8 cellular contexts compared by ENCODE assay signal in the genomic region with DNA sequence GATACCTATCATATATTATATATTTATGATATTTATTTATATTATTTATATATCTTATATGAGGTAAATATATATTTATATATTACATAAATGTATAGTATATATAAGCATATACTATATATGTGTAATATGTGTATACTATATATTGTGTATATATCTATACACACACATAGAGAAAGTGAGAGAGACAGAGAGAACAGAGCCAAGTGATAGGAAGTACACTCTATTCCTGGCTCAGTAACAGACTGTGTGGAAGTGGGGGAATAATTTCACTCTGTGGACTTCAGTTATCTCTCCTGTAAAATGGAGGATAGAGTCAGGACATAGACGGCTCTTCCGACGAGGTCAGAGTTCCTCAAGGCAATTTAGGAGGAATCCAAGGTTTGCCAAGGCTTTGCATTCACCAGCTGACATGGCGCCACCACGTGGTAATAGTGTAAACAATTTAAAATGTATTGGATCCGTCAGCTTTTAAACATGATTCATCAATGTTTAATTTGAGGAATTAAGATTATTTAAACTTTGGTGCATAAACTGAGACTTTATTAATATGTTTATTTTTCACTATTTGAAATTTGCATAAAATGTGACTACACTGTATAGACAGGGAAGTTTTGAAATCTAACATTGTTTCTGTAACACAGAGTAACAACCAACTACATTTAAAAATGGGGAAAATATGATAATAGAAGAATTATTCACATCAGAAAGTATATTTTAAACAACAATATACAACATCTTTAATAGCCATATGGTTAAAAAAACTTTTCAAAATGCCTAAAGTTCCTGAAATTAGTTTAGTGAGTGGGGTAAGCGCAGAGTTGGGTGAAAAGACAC.
DNase-seq lines count a peak whose midpoint lies in the region; ATAC-seq and TF ChIP-seq lines count a peak whose summit lies in the region.

No MANE protein-coding gene starts in this region.

- peaks cover under 1% of the 10 kb centered on the region for H3K27me3 ChIP-seq in CD4-positive, alpha-beta T cell (ENCODE audit: control insufficient read depth, insufficient read depth, low read length)
- H3K27me3 ChIP-seq in PC-3 (ENCODE audit: low read length) (no peaks in the 10 kb centered on the region), hepatocyte (no peaks in the 10 kb centered on the region)

- H3K36me3 ChIP-seq in PC-3 (ENCODE audit: low read depth, low read length) (no peaks in the 10 kb centered on the region), hepatocyte (replicated peaks; ENCODE audit: insufficient read depth, low read depth) (no peaks in the 10 kb centered on the region)

- peaks cover 4% of the 10 kb centered on the region for H3K4me1 Mint-ChIP-seq in CD4-positive, alpha-beta T cell (ENCODE audit: low read depth)

- intact Hi-C loops in CD4-positive, alpha-beta T cell (cut with DNase I, micrococcal nuclease) = loop anchor here (1.0 to 2.0 kb wide), 4 partner anchors 84 to 437 kb away; no protein-coding TSS in a partner anchor
- intact Hi-C loops in PC-3 (cut with micrococcal nuclease) = loop anchor here (1.0 to 5.0 kb wide), 4 partner anchors 43 to 444 kb away; no protein-coding TSS in a partner anchor

- no TSS peak for BruUV-seq in PC-3 (replicated peaks; lab: Mats Ljungman, UMichigan)

- H3K27ac Mint-ChIP-seq in CD4-positive, alpha-beta T cell = no peak overlapping the region

- H3K79me2 ChIP-seq in PC-3 (ENCODE audit: low read length) = no peaks in the 10 kb centered on the region
- H3K79me2 ChIP-seq in hepatocyte = no peaks in the 10 kb centered on the region

- CTCF ChIA-PET in CD4-positive, alpha-beta T cell (lab: Charles Lee) = interaction anchor here (0.7 to 1.1 kb wide), 3 partner anchors 13 to 338 kb away, joined by 3 to 4 read pairs (median 4); no protein-coding TSS in a partner anchor
- CTCF ChIA-PET in PC-3 (lab: Charles Lee) = no interaction called here

- no peak overlapping the region for H3K4me3 Mint-ChIP-seq in CD4-positive, alpha-beta T cell

- peak; percentile 88 for TF ChIP-seq CTCF in CD4-positive, alpha-beta T cell (IDR thresholded peaks at IDR 0.05)
- TF ChIP-seq CTCF in PC-3 (conservative IDR thresholded peaks at IDR 0.05; ENCODE audit: low read depth, low read length) = peak; percentile 71
- TF ChIP-seq CTCF in hepatocyte (IDR thresholded peaks at IDR 0.05; ENCODE audit: poor library complexity) = peak; percentile 66

- no peak overlapping the region; the same call in 1 of the 2 replicates for H3K4me3 ChIP-seq in PC-3 (ENCODE audit: low read length)
- no peak overlapping the region for H3K4me3 ChIP-seq in hepatocyte

- H3K9me3 ChIP-seq in CD4-positive, alpha-beta T cell (ENCODE audit: control insufficient read depth, low read length) = no peaks in the 10 kb centered on the region
- H3K9me3 ChIP-seq in PC-3 (ENCODE audit: low read length) (no peaks in the 10 kb centered on the region), hepatocyte (ENCODE audit: low read depth) (no peaks in the 10 kb centered on the region)

- H3K9me3 Mint-ChIP-seq in CD4-positive, alpha-beta T cell = no peaks in the 10 kb centered on the region

- H2AFZ ChIP-seq in PC-3 (ENCODE audit: low read length) (peak overlapping the region; percentile 68), hepatocyte (peak overlapping the region; percentile 21)

- peaks cover 5% of the 10 kb centered on the region for H3F3A ChIP-seq in PC-3 (ENCODE audit: low read length, unreplicated experiment)

- no peak overlapping the region for H3K9ac ChIP-seq in PC-3 (ENCODE audit: low read length)

- POLR2A ChIA-PET in CD4-positive, alpha-beta T cell (lab: Charles Lee) = no interaction called here
- POLR2A ChIA-PET in PC-3 (lab: Charles Lee; ENCODE audit: unreplicated experiment) = no interaction called here

- H3K4me1 ChIP-seq in PC-3 (ENCODE audit: insufficient read depth, low read length) (peaks cover 25% of the 10 kb centered on the region), hepatocyte (ENCODE audit: insufficient read depth) (no peaks in the 10 kb centered on the region)

- WGBS in hepatocyte (ENCODE audit: low lambda C conversion rate, missing lambda C conversion rate) = 20% methylated on average over 7 of the region's 7 CpGs

- peaks cover 24% of the 10 kb centered on the region for H3K27me3 Mint-ChIP-seq in CD4-positive, alpha-beta T cell

- H3K4me2 ChIP-seq in PC-3 (ENCODE audit: low read length) = peak overlapping the region; percentile 62
- peak overlapping the region; percentile 50 for H3K4me2 ChIP-seq in hepatocyte

- peak in 8 of 10 experiments; percentile 4 to 44 (median 12) for DNase-seq in CD4-positive, alpha-beta T cell
- DNase-seq in PC-3 (peak; percentile 77), hepatocyte (ENCODE audit: low spot score) (peak; percentile 71), cerebellar nuclear complex (lab: John Stamatoyannopoulos, UW) (no peak)
- peak; percentile 34 for DNase-seq in activated naive CD4-positive, alpha-beta T cell treated with anti-CD3 and anti-CD28 coated beads, Interleukin-2, amount 50 U/mL, for 16 hours
- DNase-seq in stimulated activated CD4-positive, alpha-beta T cell treated with anti-CD3 and anti-CD28 coated beads, Interleukin-15, amount 100 ng/mL, for 24 hours = peak; percentile 62

- no peaks in the 10 kb centered on the region for H3K36me3 Mint-ChIP-seq in CD4-positive, alpha-beta T cell (ENCODE audit: low read depth)

- H4K20me1 ChIP-seq in PC-3 (ENCODE audit: low read length) (no peaks in the 10 kb centered on the region), hepatocyte (ENCODE audit: insufficient read depth, poor library complexity, severe bottlenecking) (no peaks in the 10 kb centered on the region)

- no peak for ATAC-seq in CD4-positive, alpha-beta T cell (ENCODE audit: poor library complexity)
- ATAC-seq in GM18858 (IDR thresholded peaks at IDR 0.05; ENCODE audit: unreplicated experiment) = peak; percentile 71
- peak; percentile 67 for ATAC-seq in HG03439 (IDR thresholded peaks at IDR 0.05; ENCODE audit: unreplicated experiment)
- peak; percentile 49 for ATAC-seq in PC-3

- H3K9me2 ChIP-seq in PC-3 (replicated peaks; ENCODE audit: low read length) = no peaks in the 10 kb centered on the region
- H3K9me2 ChIP-seq in hepatocyte (replicated peaks; ENCODE audit: insufficient read depth) = no peaks in the 10 kb centered on the region

- H3K27ac ChIP-seq in CD4-positive, alpha-beta T cell (ENCODE audit: low read depth, low read length) = no peak overlapping the region
- H3K27ac ChIP-seq in PC-3 (ENCODE audit: low read length) (no peak overlapping the region), hepatocyte (no peak overlapping the region)

Comparison
In these comparisons a context has a peak if more than half of its experiments do, and no peak if none do; other contexts are left out.
1. DNase-seq: peak in CD4-positive, alpha-beta T cell (8 of 10), PC-3 (single experiment), activated naive CD4-positive, alpha-beta T cell treated with anti-CD3 and anti-CD28 coated beads, Interleukin-2, amount 50 U/mL, for 16 hours (single experiment), hepatocyte (single experiment) and stimulated activated CD4-positive, alpha-beta T cell treated with anti-CD3 and anti-CD28 coated beads, Interleukin-15, amount 100 ng/mL, for 24 hours (single experiment); none in cerebellar nuclear complex (0 of 2).
2. Peak in every context shown above with its lines, with median percentiles within 50 percentile points of each other: CTCF ChIP-seq.